Comparison of ENCODE assay signal across 22 cellular contexts in the genomic region with DNA sequence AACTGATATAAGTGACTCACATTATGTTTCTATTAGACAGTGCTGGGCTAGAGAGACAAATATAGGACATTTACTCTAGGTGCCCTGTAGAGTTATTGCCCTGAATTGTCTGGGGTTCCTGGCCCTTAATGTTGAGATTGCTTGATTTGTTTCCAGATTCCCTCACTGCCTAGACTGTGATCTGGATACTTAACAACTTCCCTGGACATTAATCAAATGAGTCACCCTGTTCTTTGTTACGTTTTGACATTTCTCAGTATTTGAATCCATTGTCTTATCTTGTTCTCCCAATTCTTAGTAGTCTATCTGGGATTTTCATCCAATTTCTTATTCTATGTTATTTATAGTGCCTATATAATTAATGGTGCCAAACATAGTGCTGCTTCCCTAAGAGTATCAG.
A peak's percentile ranks its signal among the peaks of the same experiment; 100 is the strongest.
DNase-seq lines count a peak whose midpoint lies in the region; ATAC-seq and TF ChIP-seq lines count a peak whose summit lies in the region.
"Had no signal": no experiment of that assay in that cellular context is flagged by ENCODE, and none has a peak within 500 bp of the region (broad histone marks: within the 10 kb centered on the region; RNA-seq: fewer than 3 reads in every experiment).

No MANE protein-coding gene starts in this region.

- intact Hi-C loops in mammary epithelial cell (cut with micrococcal nuclease) (no loop called here), gastrocnemius medialis (cut with DNase I; ENCODE audit: low total_unique reads) (no loop called here)

- H3K9me3 ChIP-seq in mammary epithelial cell (replicated peaks; ENCODE audit: insufficient read depth, low read length) (no peaks in the 10 kb centered on the region), WERI-Rb-1 (ENCODE audit: severe bottlenecking) (no peaks in the 10 kb centered on the region), gastrocnemius medialis (no peaks in the 10 kb centered on the region)
- H3K9me3 ChIP-seq: A549 had no signal

- whole genome bisulfite sequencing in mammary epithelial cell (ENCODE audit: low coverage, missing lambda C conversion rate), result 0% methylated on average over 1 of the region's 1 CpG

- H3K4me3 ChIP-seq in AG10803 (ENCODE audit: low read length) (no peak overlapping the region), mammary epithelial cell (replicated peaks in 1 of 3; ENCODE audit: insufficient read depth in 1 of 3, low read depth in 2 of 3, low read length in 3 of 3) (no peak overlapping the region), WERI-Rb-1 (ENCODE audit: low read depth, low read length) (no peak overlapping the region), gastrocnemius medialis (no peak overlapping the region)
- H3K4me3 ChIP-seq: A549, GM12878 had no signal

- H3K36me3 ChIP-seq in mammary epithelial cell (ENCODE audit: insufficient read depth, low read length) (no peaks in the 10 kb centered on the region), WERI-Rb-1 (no peaks in the 10 kb centered on the region), gastrocnemius medialis (no peaks in the 10 kb centered on the region)

- no peak overlapping the region for H3K4me2 ChIP-seq in mammary epithelial cell (ENCODE audit: insufficient read depth, low read depth, low read length)
- H3K4me2 ChIP-seq: A549 had no signal

- DNase-seq in AG10803 (ENCODE audit: low read depth), result peak; percentile 42
- DNase-seq in OCI-M1 (lab: John Stamatoyannopoulos, UW), result peak; percentile 16
- peak; percentile 33 for DNase-seq in mammary epithelial cell
- DNase-seq in foreskin keratinocyte, result peak; percentile 17 to 53
- DNase-seq in SK-N-DZ (ENCODE audit: low spot score), result no peak
- no peak for DNase-seq in NCI-H345 (lab: John Stamatoyannopoulos, UW)
- no peak for DNase-seq in WERI-Rb-1
- no peak for DNase-seq in gastrocnemius medialis
- DNase-seq: activated CD4-positive, alpha-beta T cell treated with anti-CD3 and anti-CD28 coated beads, Interleukin-2, amount 10 ng/mL, durations not matched to agents 24 days and 14 days; activated naive CD8-positive, alpha-beta T cell treated with anti-CD3 and anti-CD28 coated beads, Interleukin-2, amount 50 U/mL, for 24 hours; C1 segment of cervical spinal cord; GF-D8; hippocampal formation; naive thymus-derived CD8-positive, alpha-beta T cell; NCI-H2029; NCI-H510A treated with DMSO at 0.1 percent for 48 hours; small intestine; stimulated activated CD4-positive, alpha-beta T cell treated with anti-CD3 and anti-CD28 coated beads, Interleukin-4, amount 100 ng/mL, for 24 hours; T-cell had no signal

- H3K4me1 ChIP-seq in mammary epithelial cell (ENCODE audit: insufficient read depth, low read length) (no peaks in the 10 kb centered on the region), foreskin keratinocyte (no peaks in the 10 kb centered on the region), gastrocnemius medialis (no peaks in the 10 kb centered on the region)
- H3K4me1 ChIP-seq: A549 had no signal

- CTCF ChIA-PET in mammary epithelial cell (lab: Charles Lee; ENCODE audit: low non-redundant PET), result no interaction called here

- H3K9ac ChIP-seq in mammary epithelial cell (ENCODE audit: insufficient read depth, low read length), result no peak overlapping the region

- BruUV-seq in mammary epithelial cell (replicated peaks; lab: Mats Ljungman, UMichigan), result no TSS peak

- in situ Hi-C loops in mammary epithelial cell (cut with MboI; ENCODE audit: low sequenced_read_pairs in 2 of 2) (no loop called here), gastrocnemius medialis (cut with MboI; ENCODE audit: low sequenced_read_pairs in 4 of 4) (no loop called here)

- no peaks in the 10 kb centered on the region for H3K79me2 ChIP-seq in mammary epithelial cell (ENCODE audit: insufficient read depth, low read length)

- no peaks in the 10 kb centered on the region for H4K20me1 ChIP-seq in mammary epithelial cell (ENCODE audit: insufficient read depth, low read length)

- TF ChIP-seq POLR2A in gastrocnemius medialis (IDR thresholded peaks at IDR 0.05), result no peak

- dilution Hi-C loops in mammary epithelial cell (cut with HindIII; ENCODE audit: low sequenced_read_pairs), result no loop called here

- H3K27me3 ChIP-seq in mammary epithelial cell (ENCODE audit: insufficient read depth, low read length) (no peaks in the 10 kb centered on the region), foreskin keratinocyte (peaks cover 3% of the 10 kb centered on the region), WERI-Rb-1 (ENCODE audit: insufficient read depth, low read depth, severe bottlenecking) (no peaks in the 10 kb centered on the region), gastrocnemius medialis (no peaks in the 10 kb centered on the region)

- ATAC-seq in foreskin keratinocyte, result peak; percentile 72
- no peak for ATAC-seq in gastrocnemius medialis
- ATAC-seq: A549; activated naive CD8-positive, alpha-beta T cell treated with anti-CD3 and anti-CD28 coated beads, Interleukin-2, amount 50 U/mL, for 24 hours; GM12878; naive thymus-derived CD8-positive, alpha-beta T cell; Right ventricle myocardium inferior; T-cell had no signal

- H2AFZ ChIP-seq in mammary epithelial cell (ENCODE audit: low read depth, low read length), result no peak overlapping the region

- H3K27ac ChIP-seq in mammary epithelial cell (ENCODE audit: insufficient read depth, low read depth, low read length) (no peak overlapping the region), foreskin keratinocyte (no peak overlapping the region), WERI-Rb-1 (no peak overlapping the region), gastrocnemius medialis (no peak overlapping the region)
- H3K27ac ChIP-seq: A549 had no signal

- TF ChIP-seq CTCF in AG10803 (conservative IDR thresholded peaks at IDR 0.05; ENCODE audit: low read length) (no peak), mammary epithelial cell (conservative IDR thresholded peaks at IDR 0.05 in 1 of 2, IDR thresholded peaks at IDR 0.05 in 1 of 2; ENCODE audit: extremely low read depth in 1 of 2, insufficient read depth in 1 of 2, low read depth in 1 of 2, low read length in 2 of 2) (no peak), foreskin keratinocyte (conservative IDR thresholded peaks at IDR 0.05) (no peak), WERI-Rb-1 (IDR thresholded peaks at IDR 0.05; ENCODE audit: low read depth, low read length) (no peak), gastrocnemius medialis (IDR thresholded peaks at IDR 0.05 in 4 of 5, conservative IDR thresholded peaks at IDR 0.05 in 1 of 5) (no peak)

Comparison
In these comparisons a context has a peak if more than half of its experiments do, and no peak if none do; other contexts are left out.
1. DNase-seq: peak in AG10803 (single experiment), OCI-M1 (single experiment), mammary epithelial cell (single experiment) and foreskin keratinocyte (2 of 2); none in SK-N-DZ (single experiment), NCI-H345 (single experiment), WERI-Rb-1 (single experiment) and gastrocnemius medialis (0 of 2).